12 cellular contexts compared by ENCODE assay signal in the genomic region with DNA sequence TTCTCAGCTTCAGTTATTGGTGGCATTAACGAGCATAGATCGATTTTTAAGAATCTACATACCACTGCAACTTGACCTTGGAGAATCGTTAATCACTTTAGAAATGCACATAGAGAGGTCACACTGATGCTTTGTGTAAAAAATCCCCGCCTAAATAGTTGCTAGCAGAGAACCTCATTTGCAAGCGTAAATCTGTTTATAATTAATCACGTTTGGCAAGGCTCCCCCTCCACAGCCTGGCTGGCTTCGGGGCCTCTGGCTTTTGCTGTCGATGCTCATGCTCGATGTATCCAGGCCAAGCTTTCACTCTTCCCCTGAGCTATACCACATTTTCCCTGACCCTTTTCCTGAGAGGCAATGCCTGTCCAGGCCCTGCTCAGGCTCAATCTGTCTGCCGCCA. TPM values are rescaled to one million over a fixed set of nuclear protein-coding genes. Genes with fewer than 3 reads are reported as not detected.
"Had no signal": no experiment of that assay in that cellular context is flagged by ENCODE, and none has a peak within 500 bp of the region (broad histone marks: within the 10 kb centered on the region; RNA-seq: fewer than 3 reads in every experiment).

No MANE protein-coding gene starts in this region.

- H3K36me3 ChIP-seq: left lung, neutrophil, right lobe of liver had no signal

- H3K36me3 Mint-ChIP-seq: naive thymus-derived CD4-positive, alpha-beta T cell; type B pancreatic cell had no signal

- H3K27ac ChIP-seq: epithelial cell of prostate, hepatocyte, left lung, neutrophil, right lobe of liver had no signal

- H3K4me3 Mint-ChIP-seq: effector memory CD8-positive, alpha-beta T cell; naive thymus-derived CD4-positive, alpha-beta T cell; type B pancreatic cell had no signal

- H3K27me3 ChIP-seq: right lobe of liver had no signal

- H3K4me1 ChIP-seq: left lung, right lobe of liver had no signal

- H3K4me3 ChIP-seq: hepatocyte, left lung, right lobe of liver had no signal

- DNase-seq: activated T-cell treated with anti-CD3 and anti-CD28 coated beads for 4 hours had no signal

- H3K27ac Mint-ChIP-seq: effector memory CD8-positive, alpha-beta T cell; naive thymus-derived CD4-positive, alpha-beta T cell; type B pancreatic cell had no signal

- H3K9me3 ChIP-seq: left lung, neutrophil, right lobe of liver had no signal

- H3K9me3 Mint-ChIP-seq: effector memory CD8-positive, alpha-beta T cell; type B pancreatic cell had no signal

- ATAC-seq: effector memory CD8-positive, alpha-beta T cell; stimulated activated naive CD8-positive, alpha-beta T cell treated with anti-CD3 and anti-CD28 coated beads, Interleukin-15, Interleukin-2, amounts not matched to agents 100 U/mL and 50 U/mL, for 24 hours had no signal

RNA-seq across cellular contexts. Expression of gene CYTL1, which starts 23.4 kb away (rescaled TPM):
- total RNA-seq: activated CD8-positive, alpha-beta memory T cell treated with anti-CD3 and anti-CD28 coated beads for 36 hours; bronchial epithelial cell had no signal
- polyA plus RNA-seq: naive thymus-derived CD4-positive, alpha-beta T cell had no signal

RNA-seq across cellular contexts. Expression of gene STK32B, which starts 55.4 kb away (rescaled TPM):
- total RNA-seq: activated CD8-positive, alpha-beta memory T cell treated with anti-CD3 and anti-CD28 coated beads for 36 hours had no signal
- polyA plus RNA-seq: naive thymus-derived CD4-positive, alpha-beta T cell had no signal
